ENCODE assay signal across 8 cellular contexts in the genomic region with DNA sequence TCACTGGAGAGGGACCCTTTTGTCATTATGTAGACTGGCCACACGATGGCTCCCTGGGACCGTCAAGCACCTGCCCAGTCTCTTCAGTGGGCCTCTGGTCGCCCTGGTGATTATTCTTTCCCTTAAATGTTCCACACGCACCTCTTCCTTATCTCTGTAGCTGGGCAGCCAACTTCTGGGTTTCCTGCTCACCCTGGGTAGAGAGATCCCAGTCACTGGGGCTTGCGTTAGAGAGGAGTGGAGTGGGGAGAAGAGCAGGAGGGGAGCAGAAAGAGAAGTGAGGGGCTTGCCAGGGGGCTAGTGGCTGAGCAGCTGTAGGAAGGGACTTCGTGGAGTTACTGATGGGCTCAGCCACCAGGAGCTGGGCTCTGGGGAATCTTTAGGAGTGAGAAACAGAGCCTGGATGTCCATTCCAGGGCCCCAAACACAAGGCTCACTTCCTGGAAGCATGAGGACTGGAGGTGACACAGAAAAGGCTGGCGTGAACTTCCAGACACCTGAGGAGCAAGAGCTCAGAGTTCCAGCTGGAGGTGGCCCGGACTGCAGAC.
DNase-seq lines count a peak whose midpoint lies in the region; ATAC-seq and TF ChIP-seq lines count a peak whose summit lies in the region.

No MANE protein-coding gene starts in this region.

- no TSS peak for BruUV-seq in Caco-2 (replicated peaks; lab: Mats Ljungman, UMichigan)

- peak; percentile 91 to 98 for TF ChIP-seq CTCF in Caco-2 (IDR thresholded peaks at IDR 0.05; ENCODE audit: insufficient read depth in 1 of 2, low read depth in 1 of 2, low read length in 1 of 2, severe bottlenecking in 1 of 2, unreplicated experiment in 1 of 2)
- peak in 3 of 6 experiments; percentile 9 to 42 (median 32) for TF ChIP-seq CTCF in thyroid gland (IDR thresholded peaks at IDR 0.05)
- peak in 5 of 11 experiments; percentile 16 to 29 (median 26) for TF ChIP-seq CTCF in spleen (IDR thresholded peaks at IDR 0.05 in 8 of 11, conservative IDR thresholded peaks at IDR 0.05 in 3 of 11)

- no peaks in the 10 kb centered on the region for H3K36me3 ChIP-seq in Caco-2 (ENCODE audit: control insufficient read depth, insufficient read depth, low read length)
- H3K36me3 ChIP-seq in thyroid gland = no peaks in the 10 kb centered on the region
- no peaks in the 10 kb centered on the region for H3K36me3 ChIP-seq in spleen

- H3K27me3 ChIP-seq in Caco-2 (replicated peaks; ENCODE audit: control insufficient read depth, insufficient read depth, low read length) (no peaks in the 10 kb centered on the region; the same call in 1 of the 2 replicates), thyroid gland (no peaks in the 10 kb centered on the region), spleen (replicated peaks in 1 of 7) (peaks cover 0 to 81% (median 27%) of the 10 kb centered on the region in 7 donors)

- H3K4me1 ChIP-seq in Caco-2 (peaks cover 9% of the 10 kb centered on the region; the same call in 1 of the 2 replicates), thyroid gland (no peaks in the 10 kb centered on the region), spleen (no peaks in the 10 kb centered on the region)

- H3K9me3 Mint-ChIP-seq in Caco-2 (ENCODE audit: unreplicated experiment) = no peaks in the 10 kb centered on the region

- CTCF ChIA-PET in Caco-2 (lab: Charles Lee) = interaction anchor here (0.6 to 2.8 kb wide), 10 partner anchors 10 to 1577 kb away, joined by 3 to 15 read pairs (median 4); no protein-coding TSS in a partner anchor

- H3K4me3 Mint-ChIP-seq in Caco-2 (ENCODE audit: unreplicated experiment) = no peak overlapping the region

- WGBS in thyroid gland, 2 donors = 29 to 32% methylated on average over 8 of the region's 8 CpGs
- 29 to 33% (median 31%) methylated on average over 8 of the region's 8 CpGs for WGBS in spleen, 5 donors

- no peaks in the 10 kb centered on the region for H3K36me3 Mint-ChIP-seq in Caco-2 (ENCODE audit: insufficient read depth, unreplicated experiment)

- H3K4me1 Mint-ChIP-seq in Caco-2 (ENCODE audit: low read depth, unreplicated experiment) = peaks cover 6% of the 10 kb centered on the region

- intact Hi-C loops in Caco-2 (cut with micrococcal nuclease; ENCODE audit: unreplicated experiment) = loop anchor here (1.0 to 2.0 kb wide), 4 partner anchors 152 to 762 kb away; no protein-coding TSS in a partner anchor
- intact Hi-C loops in thyroid gland (cut with DNase I) = no loop called here
- intact Hi-C loops in spleen (cut with DNase I; ENCODE audit: low total_unique reads) = no loop called here

- TF ChIP-seq POLR2A in thyroid gland (IDR thresholded peaks at IDR 0.05) (no peak), spleen (IDR thresholded peaks at IDR 0.05) (no peak)

- H3K4me3 ChIP-seq in Caco-2 (ENCODE audit: low read depth, low read length) (no peak overlapping the region), thyroid gland (replicated peaks in 1 of 3) (no peak overlapping the region), spleen (no peak overlapping the region)

- POLR2A ChIA-PET in Caco-2 (lab: Charles Lee) = no interaction called here

- DNase-seq in Caco-2 (peak; percentile 78 to 80), NCI-H2196 (lab: John Stamatoyannopoulos, UW; ENCODE audit: unreplicated experiment) (peak; percentile 40), astrocyte of the hippocampus (ENCODE audit: low read depth, low spot score) (peak; percentile 64), iPS-NIHi7 (ENCODE audit: extremely low spot score) (peak; percentile 92), thyroid gland (peak; percentile 8), spleen (no peak)
- DNase-seq in stimulated activated naive CD4-positive, alpha-beta T cell treated with Interleukin-2 at 50 U/mL for 16 hours (lab: John Stamatoyannopoulos, UW) = no peak

- peaks cover 21% of the 10 kb centered on the region for H3K27me3 Mint-ChIP-seq in Caco-2 (ENCODE audit: insufficient read depth, unreplicated experiment)

- H3K9me3 ChIP-seq in Caco-2 (no peaks in the 10 kb centered on the region), thyroid gland (no peaks in the 10 kb centered on the region), spleen (no peaks in the 10 kb centered on the region)

- H3K27ac ChIP-seq in thyroid gland (no peak overlapping the region), spleen (no peak overlapping the region)

- ATAC-seq in GM21723 (IDR thresholded peaks at IDR 0.05; ENCODE audit: unreplicated experiment) = peak; percentile 62

- peak overlapping the region; percentile 21 for H3K27ac Mint-ChIP-seq in Caco-2 (ENCODE audit: unreplicated experiment)

Comparison
In these comparisons a context has a peak if more than half of its experiments do, and no peak if none do; other contexts are left out.
1. DNase-seq: peak in Caco-2 (2 of 2), NCI-H2196 (single experiment), astrocyte of the hippocampus (single experiment), iPS-NIHi7 (single experiment) and thyroid gland (2 of 2); none in stimulated activated naive CD4-positive, alpha-beta T cell treated with Interleukin-2 at 50 U/mL for 16 hours (single experiment) and spleen (single experiment).